Comparison of ENCODE assay signal across 1 cellular context in genomic region chr2:170712653-170713279, GRCh38.
TF ChIP-seq lines count a peak whose summit lies in the region.

No MANE protein-coding gene starts in this region.

TF ChIP-seq in HepG2, 621 proteins besides CTCF, POLR2A, EP300 and RAD21 (continued from another document and continues in another):
- TF ChIP-seq ZHX2 (IDR thresholded peaks at IDR 0.05; ENCODE audit: low read depth) (0 out of 2 replicates have a peak, but pooled peaks have one; percentile 16), ZHX2 (CRISPR knock-in tag; IDR thresholded peaks at IDR 0.05; ENCODE audit: borderline replicate concordance) (no peak), HBP1 (CRISPR knock-in tag; IDR thresholded peaks at IDR 0.05; ENCODE audit: low read depth) (no peak), THAP8 (CRISPR knock-in tag; IDR thresholded peaks at IDR 0.05; ENCODE audit: borderline replicate concordance) (no peak), HNRNPL (IDR thresholded peaks at IDR 0.05; ENCODE audit: low read depth, low read length) (0 out of 2 replicates have a peak, but pooled peaks have one; percentile 1), MLXIP (CRISPR knock-in tag; IDR thresholded peaks at IDR 0.05; ENCODE audit: borderline replicate concordance) (no peak), DMTF1 (CRISPR knock-in tag; IDR thresholded peaks at IDR 0.05) (no peak), SALL1 (CRISPR knock-in tag; IDR thresholded peaks at IDR 0.05) (0 out of 2 replicates have a peak, but pooled peaks have one; percentile 6), SPEN (CRISPR knock-in tag; IDR thresholded peaks at IDR 0.05; ENCODE audit: low read depth) (no peak), NFYC (CRISPR knock-in tag; IDR thresholded peaks at IDR 0.05) (no peak), PRDM4 (CRISPR knock-in tag; IDR thresholded peaks at IDR 0.05; ENCODE audit: borderline replicate concordance) (no peak), SOX5 (CRISPR knock-in tag; IDR thresholded peaks at IDR 0.05; ENCODE audit: borderline replicate concordance) (no peak), ZNF232 (CRISPR knock-in tag; IDR thresholded peaks at IDR 0.05; ENCODE audit: borderline replicate concordance) (0 out of 2 replicates have a peak, but pooled peaks have one; percentile 43), FOSL1 (CRISPR knock-in tag; IDR thresholded peaks at IDR 0.05; ENCODE audit: borderline replicate concordance) (peak; percentile 0; the same call in 1 of the 2 replicates), GATAD2A (CRISPR knock-in tag; IDR thresholded peaks at IDR 0.05) (0 out of 2 replicates have a peak, but pooled peaks have one; percentile 8), GTF2F1 (IDR thresholded peaks at IDR 0.05; ENCODE audit: low read length) (no peak), TFE3 (CRISPR knock-in tag; IDR thresholded peaks at IDR 0.05) (no peak)
- TF ChIP-seq, protein P1, sequence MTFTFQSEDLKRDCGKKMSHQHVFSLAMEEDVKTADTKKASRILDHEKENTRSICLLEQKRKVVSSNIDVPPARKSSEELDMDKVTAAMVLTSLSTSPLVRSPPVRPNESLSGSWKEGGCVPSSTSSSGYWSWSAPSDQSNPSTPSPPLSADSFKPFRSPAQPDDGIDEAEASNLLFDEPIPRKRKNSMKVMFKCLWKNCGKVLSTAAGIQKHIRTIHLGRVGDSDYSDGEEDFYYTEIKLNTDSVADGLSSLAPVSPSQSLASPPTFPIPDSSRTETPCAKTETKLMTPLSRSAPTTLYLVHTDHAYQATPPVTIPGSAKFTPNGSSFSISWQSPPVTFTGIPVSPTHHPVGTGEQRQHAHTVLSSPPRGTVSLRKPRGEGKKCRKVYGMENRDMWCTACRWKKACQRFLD (CRISPR knock-in tag; IDR thresholded peaks at IDR 0.05; ENCODE audit: borderline replicate concordance) = 0 out of 2 replicates have a peak, but pooled peaks have one; percentile 32
- TF ChIP-seq, protein P2, sequence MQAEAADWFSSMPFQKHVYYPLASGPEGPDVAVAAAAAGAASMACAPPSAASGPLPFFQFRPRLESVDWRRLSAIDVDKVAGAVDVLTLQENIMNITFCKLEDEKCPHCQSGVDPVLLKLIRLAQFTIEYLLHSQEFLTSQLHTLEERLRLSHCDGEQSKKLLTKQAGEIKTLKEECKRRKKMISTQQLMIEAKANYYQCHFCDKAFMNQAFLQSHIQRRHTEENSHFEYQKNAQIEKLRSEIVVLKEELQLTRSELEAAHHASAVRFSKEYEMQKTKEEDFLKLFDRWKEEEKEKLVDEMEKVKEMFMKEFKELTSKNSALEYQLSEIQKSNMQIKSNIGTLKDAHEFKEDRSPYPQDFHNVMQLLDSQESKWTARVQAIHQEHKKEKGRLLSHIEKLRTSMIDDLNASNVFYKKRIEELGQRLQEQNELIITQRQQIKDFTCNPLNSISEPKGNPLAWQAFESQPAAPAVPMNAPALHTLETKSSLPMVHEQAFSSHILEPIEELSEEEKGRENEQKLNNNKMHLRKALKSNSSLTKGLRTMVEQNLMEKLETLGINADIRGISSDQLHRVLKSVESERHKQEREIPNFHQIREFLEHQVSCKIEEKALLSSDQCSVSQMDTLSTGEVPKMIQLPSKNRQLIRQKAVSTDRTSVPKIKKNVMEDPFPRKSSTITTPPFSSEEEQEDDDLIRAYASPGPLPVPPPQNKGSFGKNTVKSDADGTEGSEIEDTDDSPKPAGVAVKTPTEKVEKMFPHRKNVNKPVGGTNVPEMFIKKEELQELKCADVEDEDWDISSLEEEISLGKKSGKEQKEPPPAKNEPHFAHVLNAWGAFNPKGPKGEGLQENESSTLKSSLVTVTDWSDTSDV (CRISPR knock-in tag; IDR thresholded peaks at IDR 0.05) = no peak
- TF ChIP-seq, protein P3, sequence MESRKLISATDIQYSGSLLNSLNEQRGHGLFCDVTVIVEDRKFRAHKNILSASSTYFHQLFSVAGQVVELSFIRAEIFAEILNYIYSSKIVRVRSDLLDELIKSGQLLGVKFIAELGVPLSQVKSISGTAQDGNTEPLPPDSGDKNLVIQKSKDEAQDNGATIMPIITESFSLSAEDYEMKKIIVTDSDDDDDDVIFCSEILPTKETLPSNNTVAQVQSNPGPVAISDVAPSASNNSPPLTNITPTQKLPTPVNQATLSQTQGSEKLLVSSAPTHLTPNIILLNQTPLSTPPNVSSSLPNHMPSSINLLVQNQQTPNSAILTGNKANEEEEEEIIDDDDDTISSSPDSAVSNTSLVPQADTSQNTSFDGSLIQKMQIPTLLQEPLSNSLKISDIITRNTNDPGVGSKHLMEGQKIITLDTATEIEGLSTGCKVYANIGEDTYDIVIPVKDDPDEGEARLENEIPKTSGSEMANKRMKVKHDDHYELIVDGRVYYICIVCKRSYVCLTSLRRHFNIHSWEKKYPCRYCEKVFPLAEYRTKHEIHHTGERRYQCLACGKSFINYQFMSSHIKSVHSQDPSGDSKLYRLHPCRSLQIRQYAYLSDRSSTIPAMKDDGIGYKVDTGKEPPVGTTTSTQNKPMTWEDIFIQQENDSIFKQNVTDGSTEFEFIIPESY (CRISPR knock-in tag; IDR thresholded peaks at IDR 0.05) = no peak
